1 cellular context compared by ENCODE assay signal in genomic region chr17:76737082-76737675, GRCh38.
A peak's percentile ranks its signal among the peaks of the same experiment; 100 is the strongest.
TF ChIP-seq lines count a peak whose summit lies in the region.

SRSF2 (minus strand) TSS chr17:76737331; CDS start chr17:76737160, 171 bp downstream.

TF ChIP-seq in K562, 482 proteins besides CTCF, POLR2A, EP300 and RAD21 (continued from another document and continues in another):
- peak in 1 of 2 experiments; percentile 83; a peak in 1 of 4 replicates for TF ChIP-seq BCLAF1 (IDR thresholded peaks at IDR 0.05; ENCODE audit: borderline replicate concordance in 1 of 2, control insufficient read depth in 1 of 2, low read depth in 2 of 2, low read length in 1 of 2)
- peak; percentile 67 for TF ChIP-seq HCFC1 (IDR thresholded peaks at IDR 0.05; ENCODE audit: low read depth, low read length)
- TF ChIP-seq TSC22D4 (tag; IDR thresholded peaks at IDR 0.05), result no peak
- TF ChIP-seq KDM2B (CRISPR knock-in tag; IDR thresholded peaks at IDR 0.05), result 0 out of 2 replicates have a peak, but pooled peaks have one; percentile 55
- TF ChIP-seq CXXC5 (CRISPR knock-in tag; IDR thresholded peaks at IDR 0.05), result peak; percentile 83
- TF ChIP-seq ETV6 (IDR thresholded peaks at IDR 0.05; ENCODE audit: borderline replicate concordance in 1 of 2, low read depth in 2 of 2, low read length in 1 of 2), result peak in 1 of 2 experiments; percentile 53; a peak in 1 of 4 replicates
- peak; percentile 90 for TF ChIP-seq ETV6 (CRISPR knock-in tag; IDR thresholded peaks at IDR 0.05; ENCODE audit: borderline replicate concordance)
- TF ChIP-seq CREB3L1 (IDR thresholded peaks at IDR 0.05; ENCODE audit: borderline replicate concordance, low read depth), result peak; percentile 9; the same call in 1 of the 2 replicates
- TF ChIP-seq ZNF280B (CRISPR knock-in tag; IDR thresholded peaks at IDR 0.05), result no peak
- peak; percentile 94 for TF ChIP-seq MBD2 (IDR thresholded peaks at IDR 0.05; ENCODE audit: borderline replicate concordance, low read depth)
- 0 out of 2 replicates have a peak, but pooled peaks have one; percentile 8 for TF ChIP-seq FOXJ2 (tag; IDR thresholded peaks at IDR 0.05)
- TF ChIP-seq E2F1 (CRISPR knock-in tag; IDR thresholded peaks at IDR 0.05), result peak; percentile 100
- TF ChIP-seq ZNF76 (CRISPR knock-in tag; IDR thresholded peaks at IDR 0.05; ENCODE audit: borderline replicate concordance), result no peak
- peak; percentile 28 for TF ChIP-seq BRD9 (IDR thresholded peaks at IDR 0.05; ENCODE audit: low read depth, partially characterized antibody)
- no peak for TF ChIP-seq SRSF7 (optimal IDR thresholded peaks at IDR 0.05; ENCODE audit: low read depth, low read length)
- peak; percentile 91 for TF ChIP-seq E2F4 (CRISPR knock-in tag; IDR thresholded peaks at IDR 0.05; ENCODE audit: low read depth)
- no peak for TF ChIP-seq EZH2 (IDR thresholded peaks at IDR 0.05; ENCODE audit: borderline replicate concordance, low read depth, low read length)
- peak; percentile 49; the same call in 1 of the 2 replicates for TF ChIP-seq PHF21A (IDR thresholded peaks at IDR 0.05; ENCODE audit: borderline replicate concordance, low read depth)
- TF ChIP-seq FOS (IDR thresholded peaks at IDR 0.05; ENCODE audit: extremely low read depth, insufficient read length), result no peak
- 0 out of 2 replicates have a peak, but pooled peaks have one; percentile 24 for TF ChIP-seq MEF2D (tag; conservative IDR thresholded peaks at IDR 0.05; ENCODE audit: low read depth)
- TF ChIP-seq RFX7 (CRISPR knock-in tag; IDR thresholded peaks at IDR 0.05), result peak; percentile 81; the same call in 1 of the 2 replicates
- peak; percentile 27; the same call in 1 of the 2 replicates for TF ChIP-seq ARID1B (IDR thresholded peaks at IDR 0.05)
- TF ChIP-seq ZNF740 (CRISPR knock-in tag; IDR thresholded peaks at IDR 0.05), result no peak
- TF ChIP-seq ZNF740 (tag; IDR thresholded peaks at IDR 0.05), result no peak
- 0 out of 4 replicates have a peak, but pooled peaks have one; percentile 4 to 56 for TF ChIP-seq MLX (CRISPR knock-in tag; conservative IDR thresholded peaks at IDR 0.05)
- TF ChIP-seq ZBTB49 (CRISPR knock-in tag; IDR thresholded peaks at IDR 0.05; ENCODE audit: borderline replicate concordance), result peak; percentile 91; the same call in 1 of the 2 replicates
- TF ChIP-seq FIP1L1 (IDR thresholded peaks at IDR 0.05; ENCODE audit: low read depth, low read length, poor library complexity, severe bottlenecking), result peak; percentile 99
- TF ChIP-seq ID3 (CRISPR knock-in tag; IDR thresholded peaks at IDR 0.05), result no peak
- peak; percentile 89 for TF ChIP-seq ID3 (tag; IDR thresholded peaks at IDR 0.05)
- TF ChIP-seq POLR2H (tag; IDR thresholded peaks at IDR 0.05; ENCODE audit: low read depth), result peak; percentile 99
- peak; percentile 80; the same call in 1 of the 2 replicates for TF ChIP-seq ATF7 (IDR thresholded peaks at IDR 0.05)
- 0 out of 2 replicates have a peak, but pooled peaks have one; percentile 33 for TF ChIP-seq MITF (IDR thresholded peaks at IDR 0.05)
- no peak for TF ChIP-seq JUND (IDR thresholded peaks at IDR 0.05; ENCODE audit: borderline replicate concordance, low read depth, low read length)
- no peak; the same call in 2 of the 3 replicates for TF ChIP-seq JUND (tag; IDR thresholded peaks at IDR 0.05; ENCODE audit: borderline replicate concordance, low read depth, low read length)
- 0 out of 2 replicates have a peak, but pooled peaks have one; percentile 3 for TF ChIP-seq PBX2 (CRISPR knock-in tag; IDR thresholded peaks at IDR 0.05; ENCODE audit: low read depth)
- TF ChIP-seq PBX2 (tag; conservative IDR thresholded peaks at IDR 0.05; ENCODE audit: low read depth), result no peak
- 0 out of 2 replicates have a peak, but pooled peaks have one; percentile 66 for TF ChIP-seq IRF1 (CRISPR knock-in tag; IDR thresholded peaks at IDR 0.05; ENCODE audit: borderline replicate concordance)
- 0 out of 2 replicates have a peak, but pooled peaks have one; percentile 28 for TF ChIP-seq TCF7L2 (IDR thresholded peaks at IDR 0.05; ENCODE audit: low read depth, low read length)
- TF ChIP-seq MAZ (CRISPR knock-in tag; conservative IDR thresholded peaks at IDR 0.05 in 1 of 2, IDR thresholded peaks at IDR 0.05 in 1 of 2), result peak in 1 of 2 experiments; percentile 100; a peak in 2 of 4 replicates
- TF ChIP-seq MTA3 (IDR thresholded peaks at IDR 0.05; ENCODE audit: borderline replicate concordance), result peak; percentile 99
- peak; percentile 36; the same call in 1 of the 2 replicates for TF ChIP-seq SAFB (IDR thresholded peaks at IDR 0.05; ENCODE audit: borderline replicate concordance, low read depth, low read length)
